In the genomic region with DNA sequence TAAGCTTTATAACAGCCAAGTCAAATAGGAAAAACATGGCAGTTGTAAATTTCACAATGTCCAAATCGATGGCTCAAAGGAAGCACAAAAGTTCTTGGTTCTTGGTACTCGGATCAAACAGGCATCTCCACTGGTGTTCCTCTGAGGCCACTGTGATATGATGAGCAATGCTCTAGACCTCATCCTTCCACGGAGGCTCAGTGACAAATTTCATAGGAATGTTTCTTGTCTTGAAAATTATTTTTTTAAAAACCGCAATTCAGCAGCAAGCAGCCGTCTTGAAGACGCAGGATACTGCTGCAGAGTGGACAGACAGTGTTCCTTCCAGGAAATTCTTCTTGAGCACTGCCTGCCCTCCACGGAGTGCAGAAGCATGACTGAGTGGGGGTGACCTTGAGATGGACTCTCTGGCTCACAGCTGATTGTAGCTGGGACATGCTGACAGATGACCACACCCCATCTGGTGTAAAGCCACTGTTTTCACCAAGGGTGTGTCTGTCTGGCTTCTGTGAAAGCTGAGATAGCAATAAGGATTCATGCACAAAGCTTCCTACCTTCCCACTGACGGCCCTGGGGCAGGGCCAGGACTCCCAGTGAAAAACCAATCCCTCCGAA, we compare ENCODE assay signal across 11 cellular contexts.
DNase-seq lines count a peak whose midpoint lies in the region; ATAC-seq, FAIRE-seq and TF ChIP-seq lines count a peak whose summit lies in the region.
"Had no signal": no experiment of that assay in that cellular context is flagged by ENCODE, and none has a peak within 500 bp of the region (broad histone marks: within the 10 kb centered on the region; RNA-seq: fewer than 3 reads in every experiment).

No MANE protein-coding gene starts in this region.

- H3K79me2 ChIP-seq in SK-N-SH (ENCODE audit: insufficient read depth): no peaks in the 10 kb centered on the region

- peaks cover 3% of the 10 kb centered on the region for H3K36me3 Mint-ChIP-seq in progenitor cell of endocrine pancreas (ENCODE audit: insufficient read depth)

- no peaks in the 10 kb centered on the region for H4K20me1 ChIP-seq in SK-N-SH (ENCODE audit: insufficient read depth)

- peak overlapping the region; percentile 51 for H3K27ac Mint-ChIP-seq in progenitor cell of endocrine pancreas
- H3K27ac Mint-ChIP-seq: activated T-helper 1 cell treated with anti-CD3 and anti-CD28 coated beads, Interleukin-12 subunit alpha, Interleukin-12 subunit beta, Interleukin-2, Interleukin-4 antibody, amounts not matched to agents 30 ng/mL and 10 ng/mL and 1 ng/mL, durations not matched to agents 14 hours and 24 hours and 36 hours had no signal

- peaks cover 4% of the 10 kb centered on the region for H3F3A ChIP-seq in SK-N-SH (replicated peaks; ENCODE audit: insufficient read depth)

- H2AFZ ChIP-seq in SK-N-SH (ENCODE audit: low read depth): no peak overlapping the region
- H2AFZ ChIP-seq: PC-9 had no signal

- no peak for FAIRE-seq in GM12891 (lab: Jason Lieb, UNC)

- H3K9me3 ChIP-seq in SK-N-SH: no peaks in the 10 kb centered on the region

- TF ChIP-seq RAD21 in SK-N-SH (IDR thresholded peaks at IDR 0.05; ENCODE audit: low read length): no peak

- TF ChIP-seq EP300 in SK-N-SH (IDR thresholded peaks at IDR 0.05; ENCODE audit: borderline replicate concordance in 1 of 2, low read depth in 1 of 2, low read length in 1 of 2): peak in 1 of 2 experiments; percentile 41; a peak in 1 of 4 replicates

- ATAC-seq in GM21529 (IDR thresholded peaks at IDR 0.05; ENCODE audit: unreplicated experiment) (no peak), GM21423 (IDR thresholded peaks at IDR 0.05; ENCODE audit: unreplicated experiment) (no peak)

- H3K4me1 ChIP-seq in SK-N-SH (ENCODE audit: control insufficient read depth in 1 of 2, insufficient read depth in 2 of 2, low read depth in 1 of 2, low read length in 1 of 2): peaks cover 0 to 10% of the 10 kb centered on the region in 2 experiments; a peak in 1 of 4 replicates

- no peak for TF ChIP-seq POLR2A in GM12891 (IDR thresholded peaks at IDR 0.05; ENCODE audit: low read depth, low read length)

- H3K27me3 ChIP-seq in SK-N-SH (ENCODE audit: insufficient read depth): no peaks in the 10 kb centered on the region

- H3K27me3 Mint-ChIP-seq in progenitor cell of endocrine pancreas: no peaks in the 10 kb centered on the region

- POLR2A ChIA-PET in SK-N-SH (lab: Yijun Ruan, JAX): no interaction called here

- 47% methylated on average over 9 of the region's 9 CpGs for WGBS in SK-N-SH (ENCODE audit: low lambda C conversion rate)

- no peak for TF ChIP-seq CTCF in SK-N-SH (IDR thresholded peaks at IDR 0.05)
- TF ChIP-seq CTCF in fibroblast of pulmonary artery (IDR thresholded peaks at IDR 0.05; ENCODE audit: low read length, missing control alignments): no peak
- no peak for TF ChIP-seq CTCF in progenitor cell of endocrine pancreas (IDR thresholded peaks at IDR 0.05; ENCODE audit: unreplicated experiment)

- CTCF ChIA-PET in SK-N-SH (lab: Yijun Ruan, JAX): interaction anchor here (1.9 kb wide), 1 partner anchor 17 kb away, joined by 4 read pairs; no protein-coding TSS in a partner anchor

- DNase-seq in EL: peak; percentile 92
- DNase-seq in SK-N-SH: no peak
- peak; percentile 97 for DNase-seq in fibroblast of pulmonary artery (ENCODE audit: low read depth)
- DNase-seq in progenitor cell of endocrine pancreas (ENCODE audit: low spot score, unreplicated experiment): no peak
- no peak for DNase-seq in GM12891 (ENCODE audit: insufficient read length, low spot score)
- no peak for DNase-seq in NCI-H510A (lab: John Stamatoyannopoulos, UW)

- H3K9me3 Mint-ChIP-seq in progenitor cell of endocrine pancreas (ENCODE audit: low read depth): peaks cover under 1% of the 10 kb centered on the region

- H3K9me2 ChIP-seq in SK-N-SH: no peaks in the 10 kb centered on the region

- no peak overlapping the region for H3K9ac ChIP-seq in SK-N-SH
- H3K9ac ChIP-seq: KMS-11 had no signal

- H3K4me3 ChIP-seq in SK-N-SH (ENCODE audit: low read depth in 2 of 2, low read length in 1 of 2) (no peak overlapping the region), fibroblast of pulmonary artery (replicated peaks; ENCODE audit: low read depth, low read length) (no peak overlapping the region)
- H3K4me3 ChIP-seq: PC-9 had no signal

- no peaks in the 10 kb centered on the region for H3K4me1 Mint-ChIP-seq in progenitor cell of endocrine pancreas (ENCODE audit: low read depth)

- peak overlapping the region; percentile 58; the same call in 1 of the 2 replicates for H3K4me2 ChIP-seq in SK-N-SH
- H3K4me2 ChIP-seq: KMS-11, PC-9 had no signal

- no peak overlapping the region for H3K4me3 Mint-ChIP-seq in progenitor cell of endocrine pancreas (ENCODE audit: low read depth)
- H3K4me3 Mint-ChIP-seq: activated T-helper 1 cell treated with anti-CD3 and anti-CD28 coated beads, Interleukin-12 subunit alpha, Interleukin-12 subunit beta, Interleukin-2, Interleukin-4 antibody, amounts not matched to agents 30 ng/mL and 10 ng/mL and 1 ng/mL, durations not matched to agents 14 hours and 24 hours and 36 hours had no signal

- H3K27ac ChIP-seq in SK-N-SH (ENCODE audit: low read depth in 2 of 2, low read length in 1 of 2): peak overlapping the region; percentile 13 to 33; a peak in 3 of 4 replicates
- H3K27ac ChIP-seq: KMS-11, PC-9 had no signal

- H3K36me3 ChIP-seq in SK-N-SH (replicated peaks in 1 of 2; ENCODE audit: control insufficient read depth in 1 of 2, insufficient read depth in 2 of 2, low read length in 1 of 2): no peaks in the 10 kb centered on the region

TF ChIP-seq in SK-N-SH, 30 proteins besides CTCF, POLR2A, EP300 and RAD21 (continues in another document):
- peak; percentile 56; the same call in 1 of the 2 replicates for TF ChIP-seq RXRA (IDR thresholded peaks at IDR 0.05; ENCODE audit: borderline replicate concordance, low read depth)
- TF ChIP-seq TEAD4 (IDR thresholded peaks at IDR 0.05; ENCODE audit: borderline replicate concordance, insufficient read depth): 0 out of 2 replicates have a peak, but pooled peaks have one; percentile 18
- TF ChIP-seq FOSL2 (IDR thresholded peaks at IDR 0.05; ENCODE audit: borderline replicate concordance, low read depth): 0 out of 2 replicates have a peak, but pooled peaks have one; percentile 41
- no peak for TF ChIP-seq FOXJ3 (CRISPR knock-in tag; IDR thresholded peaks at IDR 0.05)
- TF ChIP-seq, protein P1, sequence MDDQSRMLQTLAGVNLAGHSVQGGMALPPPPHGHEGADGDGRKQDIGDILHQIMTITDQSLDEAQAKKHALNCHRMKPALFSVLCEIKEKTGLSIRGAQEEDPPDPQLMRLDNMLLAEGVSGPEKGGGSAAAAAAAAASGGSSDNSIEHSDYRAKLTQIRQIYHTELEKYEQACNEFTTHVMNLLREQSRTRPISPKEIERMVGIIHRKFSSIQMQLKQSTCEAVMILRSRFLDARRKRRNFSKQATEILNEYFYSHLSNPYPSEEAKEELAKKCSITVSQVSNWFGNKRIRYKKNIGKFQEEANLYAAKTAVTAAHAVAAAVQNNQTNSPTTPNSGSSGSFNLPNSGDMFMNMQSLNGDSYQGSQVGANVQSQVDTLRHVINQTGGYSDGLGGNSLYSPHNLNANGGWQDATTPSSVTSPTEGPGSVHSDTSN (IDR thresholded peaks at IDR 0.05): peak; percentile 52
- TF ChIP-seq GABPA (IDR thresholded peaks at IDR 0.05; ENCODE audit: low read depth): no peak
- no peak for TF ChIP-seq TAF1 (IDR thresholded peaks at IDR 0.05; ENCODE audit: borderline replicate concordance, low read depth, low read length)
- TF ChIP-seq, protein P2, sequence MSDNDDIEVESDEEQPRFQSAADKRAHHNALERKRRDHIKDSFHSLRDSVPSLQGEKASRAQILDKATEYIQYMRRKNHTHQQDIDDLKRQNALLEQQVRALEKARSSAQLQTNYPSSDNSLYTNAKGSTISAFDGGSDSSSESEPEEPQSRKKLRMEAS (IDR thresholded peaks at IDR 0.05; ENCODE audit: low read depth): peak; percentile 39; the same call in 1 of the 2 replicates
- no peak for TF ChIP-seq MEF2A (IDR thresholded peaks at IDR 0.05; ENCODE audit: borderline replicate concordance, low read depth)
- TF ChIP-seq EZH2phosphoT487 (IDR thresholded peaks at IDR 0.05; ENCODE audit: borderline replicate concordance, low read depth): no peak
- no peak for TF ChIP-seq FOXM1 (IDR thresholded peaks at IDR 0.05; ENCODE audit: low read depth)
- no peak; the same call in 1 of the 2 replicates for TF ChIP-seq JUND (IDR thresholded peaks at IDR 0.05)

TF ChIP-seq in GM12891, 5 proteins besides CTCF, POLR2A, EP300 and RAD21:
- TF ChIP-seq PAX5 (IDR thresholded peaks at IDR 0.05; ENCODE audit: insufficient read depth, low read length, severe bottlenecking) (no peak), SPI1 (IDR thresholded peaks at IDR 0.05; ENCODE audit: low read depth, low read length) (no peak), POU2F2 (IDR thresholded peaks at IDR 0.05; ENCODE audit: low read depth, low read length) (no peak), TAF1 (IDR thresholded peaks at IDR 0.05; ENCODE audit: low read depth, low read length) (no peak), POLR2AphosphoS5 (IDR thresholded peaks at IDR 0.05; ENCODE audit: low read depth, low read length) (no peak)
TF ChIP-seq in GM12891: peak in this region for 0.

Comparison
In these comparisons a context has a peak if more than half of its experiments do, and no peak if none do; other contexts are left out.
1. DNase-seq: peak in EL (single experiment) and fibroblast of pulmonary artery (single experiment); none in SK-N-SH (single experiment), progenitor cell of endocrine pancreas (single experiment), GM12891 (single experiment) and NCI-H510A (single experiment).